22 cellular contexts compared by ENCODE assay signal in genomic region chr10:10942441-10942840, GRCh38.
"Had no signal": no experiment of that assay in that cellular context is flagged by ENCODE, and none has a peak within 500 bp of the region (broad histone marks: within the 10 kb centered on the region; RNA-seq: fewer than 3 reads in every experiment).

No MANE protein-coding gene starts in this region.

- H3K4me3 Mint-ChIP-seq: activated CD4-positive, alpha-beta memory T cell treated with anti-CD3 and anti-CD28 coated beads, Interleukin-2, amount 10 ng/mL, durations not matched to agents 7 days and 5 days; activated CD4-positive, alpha-beta T cell treated with anti-CD3 and anti-CD28 coated beads, Interleukin-2, amount 10 ng/mL, durations not matched to agents 24 days and 14 days; activated naive CD4-positive, alpha-beta T cell treated with anti-CD3 and anti-CD28 coated beads, Interleukin-2, amount 10 ng/mL, durations not matched to agents 7 days and 5 days; activated T-cell treated with anti-CD3 and anti-CD28 coated beads, Interleukin-2, amount 50 U/mL, for 72 hours; brain; effector memory CD8-positive, alpha-beta T cell; naive thymus-derived CD8-positive, alpha-beta T cell; neural progenitor cell; stimulated activated effector memory CD8-positive, alpha-beta T cell treated with anti-CD3 and anti-CD28 coated beads, Interleukin-12 subunit alpha, Interleukin-12 subunit beta, amount 100 ng/mL, for 72 hours; stimulated activated naive CD8-positive, alpha-beta T cell treated with anti-CD3 and anti-CD28 coated beads, Interleukin-15, amount 100 ng/mL, for 72 hours had no signal

- H3K4me3 ChIP-seq: colonic mucosa, dorsolateral prefrontal cortex, esophagus squamous epithelium, lung, neural progenitor cell, right lobe of liver, suprapubic skin, tibial nerve had no signal

- H3K27ac Mint-ChIP-seq: activated CD4-positive, alpha-beta memory T cell treated with anti-CD3 and anti-CD28 coated beads, Interleukin-2, amount 10 ng/mL, durations not matched to agents 7 days and 5 days; activated CD4-positive, alpha-beta T cell treated with anti-CD3 and anti-CD28 coated beads, Interleukin-2, amount 10 ng/mL, durations not matched to agents 24 days and 14 days; activated naive CD4-positive, alpha-beta T cell treated with anti-CD3 and anti-CD28 coated beads, Interleukin-2, amount 10 ng/mL, durations not matched to agents 7 days and 5 days; activated T-cell treated with anti-CD3 and anti-CD28 coated beads, Interleukin-2, amount 50 U/mL, for 72 hours; effector memory CD8-positive, alpha-beta T cell; naive thymus-derived CD8-positive, alpha-beta T cell; neural progenitor cell; stimulated activated effector memory CD8-positive, alpha-beta T cell treated with anti-CD3 and anti-CD28 coated beads, Interleukin-12 subunit alpha, Interleukin-12 subunit beta, amount 100 ng/mL, for 72 hours had no signal

- H3K36me3 ChIP-seq: colonic mucosa, esophagus squamous epithelium, neural progenitor cell, right lobe of liver, suprapubic skin, tibial nerve had no signal

- H3K9me3 ChIP-seq: colonic mucosa, right lobe of liver had no signal

- H3K4me1 Mint-ChIP-seq: activated CD4-positive, alpha-beta memory T cell treated with anti-CD3 and anti-CD28 coated beads, Interleukin-2, amount 10 ng/mL, durations not matched to agents 7 days and 5 days; activated CD4-positive, alpha-beta T cell treated with anti-CD3 and anti-CD28 coated beads, Interleukin-2, amount 10 ng/mL, durations not matched to agents 24 days and 14 days; activated naive CD4-positive, alpha-beta T cell treated with anti-CD3 and anti-CD28 coated beads, Interleukin-2, amount 10 ng/mL, durations not matched to agents 7 days and 5 days; naive thymus-derived CD8-positive, alpha-beta T cell; neural progenitor cell; stimulated activated effector memory CD8-positive, alpha-beta T cell treated with anti-CD3 and anti-CD28 coated beads, Interleukin-12 subunit alpha, Interleukin-12 subunit beta, amount 100 ng/mL, for 72 hours; stimulated activated naive CD8-positive, alpha-beta T cell treated with anti-CD3 and anti-CD28 coated beads, Interleukin-15, amount 100 ng/mL, for 72 hours had no signal

- H3K27ac ChIP-seq: colonic mucosa, dorsolateral prefrontal cortex, esophagus squamous epithelium, neural progenitor cell, right lobe of liver, suprapubic skin, tibial nerve, VCaP had no signal

- H3K9me3 Mint-ChIP-seq: activated CD4-positive, alpha-beta memory T cell treated with anti-CD3 and anti-CD28 coated beads, Interleukin-2, amount 10 ng/mL, durations not matched to agents 7 days and 5 days; activated naive CD4-positive, alpha-beta T cell treated with anti-CD3 and anti-CD28 coated beads, Interleukin-2, amount 10 ng/mL, durations not matched to agents 7 days and 5 days; effector memory CD8-positive, alpha-beta T cell; stimulated activated effector memory CD8-positive, alpha-beta T cell treated with anti-CD3 and anti-CD28 coated beads, Interleukin-12 subunit alpha, Interleukin-12 subunit beta, amount 100 ng/mL, for 72 hours had no signal

- DNase-seq: activated CD4-positive, alpha-beta memory T cell treated with anti-CD3 and anti-CD28 coated beads, Interleukin-2, amount 10 ng/mL, durations not matched to agents 7 days and 5 days; activated CD4-positive, alpha-beta T cell treated with anti-CD3 and anti-CD28 coated beads, Interleukin-2, amount 10 ng/mL, durations not matched to agents 24 days and 14 days; activated effector memory CD4-positive, alpha-beta T cell treated with anti-CD3 and anti-CD28 coated beads, Interleukin-2, amount 50 U/mL, for 16 hours; activated naive CD4-positive, alpha-beta T cell treated with anti-CD3 and anti-CD28 coated beads, Interleukin-2, amount 10 ng/mL, durations not matched to agents 7 days and 5 days; activated T-cell treated with anti-CD3 and anti-CD28 coated beads, Interleukin-2, amount 50 U/mL, for 72 hours; colonic mucosa; dorsolateral prefrontal cortex; effector memory CD8-positive, alpha-beta T cell; esophagus squamous epithelium; naive thymus-derived CD8-positive, alpha-beta T cell; posterior cingulate gyrus; right lobe of liver; small intestine; stimulated activated CD4-positive, alpha-beta T cell treated with anti-CD3 and anti-CD28 coated beads, Interleukin-2, amount 100 ng/mL, for 24 hours; stimulated activated naive CD8-positive, alpha-beta T cell treated with anti-CD3 and anti-CD28 coated beads, Interleukin-15, amount 100 ng/mL, for 72 hours had no signal

- H3K36me3 Mint-ChIP-seq: activated naive CD4-positive, alpha-beta T cell treated with anti-CD3 and anti-CD28 coated beads, Interleukin-2, amount 10 ng/mL, durations not matched to agents 7 days and 5 days; stimulated activated effector memory CD8-positive, alpha-beta T cell treated with anti-CD3 and anti-CD28 coated beads, Interleukin-12 subunit alpha, Interleukin-12 subunit beta, amount 100 ng/mL, for 72 hours had no signal

- H3K4me1 ChIP-seq: colonic mucosa, esophagus squamous epithelium, neural progenitor cell, right lobe of liver, suprapubic skin, tibial nerve had no signal

- H3K27me3 ChIP-seq: colonic mucosa, esophagus squamous epithelium, neural progenitor cell, right lobe of liver, suprapubic skin, tibial nerve had no signal
